8 cellular contexts compared by ENCODE assay signal in genomic region chrX:154805696-154806091, GRCh38. TPM values are rescaled to one million over a fixed set of nuclear protein-coding genes. Genes with fewer than 3 reads are reported as not detected.
DNase-seq lines count a peak whose midpoint lies in the region; ATAC-seq, FAIRE-seq and TF ChIP-seq lines count a peak whose summit lies in the region.

No MANE protein-coding gene starts in this region.

- no peak overlapping the region for H3K18ac ChIP-seq in neuronal stem cell (ENCODE audit: low read length)

- no peak overlapping the region for H4K8ac ChIP-seq in neuronal stem cell (ENCODE audit: low read depth, low read length)

- H3K9ac ChIP-seq in PC-3 (ENCODE audit: low read length) (peak overlapping the region; percentile 31; the same call in 1 of the 2 replicates), neuronal stem cell (ENCODE audit: low read depth, low read length, poor library complexity) (no peak overlapping the region)

- no peaks in the 10 kb centered on the region for H3K9me3 ChIP-seq in PC-3 (ENCODE audit: low read length)
- peaks cover 0 to 19% of the 10 kb centered on the region in 2 donors for H3K9me3 ChIP-seq in neuronal stem cell (replicated peaks in 1 of 2; ENCODE audit: control insufficient read depth in 2 of 2, insufficient read depth in 1 of 2, low read depth in 1 of 2, low read length in 2 of 2)

- peaks cover 27% of the 10 kb centered on the region for H3K4me1 ChIP-seq in PC-3 (ENCODE audit: insufficient read depth, low read length)
- H3K4me1 ChIP-seq in neuronal stem cell (ENCODE audit: control insufficient read depth in 2 of 2, insufficient read depth in 1 of 2, low read depth in 1 of 2, low read length in 2 of 2) = no peaks in the 10 kb centered on the region

- H2AK5ac ChIP-seq in neuronal stem cell (ENCODE audit: low read depth, low read length) = no peak overlapping the region

- in situ Hi-C loops in GM13976 (cut with MboI; ENCODE audit: low sequenced_read_pairs, unreplicated experiment) = loop anchor here (25.0 kb wide), 1 partner anchor 107 kb away; no protein-coding TSS in a partner anchor

- WGBS in neuronal stem cell (ENCODE audit: extremely low coverage in 2 of 2, insufficient read length in 2 of 2, insufficient replicate concordance in 1 of 2), 2 donors = no CpG with 5 or more reads among the region's 13 CpGs

- no peak overlapping the region for H3K23ac ChIP-seq in neuronal stem cell (ENCODE audit: low read depth, low read length, poor library complexity)

- H3K4ac ChIP-seq in neuronal stem cell (ENCODE audit: low read length) = no peak overlapping the region

- no peak overlapping the region for H2BK5ac ChIP-seq in neuronal stem cell (ENCODE audit: low read length)

- POLR2A ChIA-PET in PC-3 (lab: Charles Lee; ENCODE audit: unreplicated experiment) = no interaction called here

- H3K27ac ChIP-seq in PC-3 (ENCODE audit: low read length) (no peak overlapping the region), neuronal stem cell (replicated peaks; ENCODE audit: low read length) (no peak overlapping the region)

- no peaks in the 10 kb centered on the region for H3K79me2 ChIP-seq in PC-3 (ENCODE audit: low read length)

- TF ChIP-seq POLR2A in H54 (IDR thresholded peaks at IDR 0.05; ENCODE audit: low read depth, low read length) = no peak

- H3K9me2 ChIP-seq in PC-3 (replicated peaks; ENCODE audit: low read length) = no peaks in the 10 kb centered on the region

- H2BK15ac ChIP-seq in neuronal stem cell (ENCODE audit: low read length) = no peak overlapping the region

- H2BK120ac ChIP-seq in neuronal stem cell (ENCODE audit: low read depth, low read length) = no peak overlapping the region

- H3F3A ChIP-seq in PC-3 (ENCODE audit: low read length, unreplicated experiment) = no peaks in the 10 kb centered on the region

- no peaks in the 10 kb centered on the region for H3K79me1 ChIP-seq in neuronal stem cell (ENCODE audit: low read depth, low read length)

- H4K20me1 ChIP-seq in PC-3 (ENCODE audit: low read length) = no peaks in the 10 kb centered on the region

- H4K91ac ChIP-seq in neuronal stem cell (ENCODE audit: low read depth, low read length, poor library complexity) = no peak overlapping the region

- CTCF ChIA-PET in PC-3 (lab: Charles Lee) = no interaction called here

- no peak overlapping the region for H2BK12ac ChIP-seq in neuronal stem cell (ENCODE audit: low read length)

- BruUV-seq in PC-3 (replicated peaks; lab: Mats Ljungman, UMichigan) = no TSS peak

- no peak for FAIRE-seq in H54 (lab: Jason Lieb, UNC)

- intact Hi-C loops in PC-3 (cut with micrococcal nuclease) = loop anchor here (5.0 kb wide), 1 partner anchor 43 kb away; the partner anchor contains the start of gene DKC1

- no peaks in the 10 kb centered on the region for H3K27me3 ChIP-seq in PC-3 (ENCODE audit: low read length)
- peaks cover 0 to 81% (median 42%) of the 10 kb centered on the region in 3 experiments for H3K27me3 ChIP-seq in neuronal stem cell (ENCODE audit: control insufficient read depth in 3 of 3, insufficient read depth in 3 of 3, low read depth in 1 of 3, low read length in 3 of 3)

- DNase-seq in PC-3 (no peak), epithelial cell of esophagus (ENCODE audit: low read depth) (peak; percentile 17), neuronal stem cell (ENCODE audit: low spot score) (no peak), OCI-M2 (lab: John Stamatoyannopoulos, UW; ENCODE audit: unreplicated experiment) (no peak), GM13976 (ENCODE audit: low spot score) (no peak), H54 (ENCODE audit: insufficient read length, low spot score) (no peak)

- H3K36me3 ChIP-seq in PC-3 (ENCODE audit: low read depth, low read length) (no peaks in the 10 kb centered on the region), neuronal stem cell (replicated peaks in 1 of 2; ENCODE audit: control insufficient read depth in 2 of 2, insufficient read depth in 2 of 2, low read length in 2 of 2) (no peaks in the 10 kb centered on the region)

- H3K4me3 ChIP-seq in PC-3 (ENCODE audit: low read length) (peak overlapping the region; percentile 92), epithelial cell of esophagus (ENCODE audit: low read length) (peak overlapping the region; percentile 39), neuronal stem cell (ENCODE audit: low read length in 2 of 2) (peak overlapping the region; percentile 39 to 53)

- H3K4me2 ChIP-seq in PC-3 (ENCODE audit: low read length) (peak overlapping the region; percentile 97), neuronal stem cell (ENCODE audit: insufficient read depth, low read length, poor library complexity, severe bottlenecking) (peak overlapping the region; percentile 77)

- no peak overlapping the region for H3K14ac ChIP-seq in neuronal stem cell (ENCODE audit: low read length)

- ATAC-seq in GM18858 (IDR thresholded peaks at IDR 0.05; ENCODE audit: unreplicated experiment) (peak; percentile 11), PC-3 (peak; percentile 34), HG03460 (IDR thresholded peaks at IDR 0.05; ENCODE audit: unreplicated experiment) (no peak)

- H2AFZ ChIP-seq in PC-3 (ENCODE audit: low read length) (peak overlapping the region; percentile 99), neuronal stem cell (ENCODE audit: low read length) (peak overlapping the region; percentile 74)

- TF ChIP-seq CTCF in PC-3 (conservative IDR thresholded peaks at IDR 0.05; ENCODE audit: low read depth, low read length) (no peak), epithelial cell of esophagus (IDR thresholded peaks at IDR 0.05; ENCODE audit: insufficient read depth, low read depth, low read length, missing control alignments) (no peak), GM13976 (IDR thresholded peaks at IDR 0.05; ENCODE audit: borderline replicate concordance, control extremely low read depth, extremely low read depth, insufficient read depth, missing control alignments) (no peak)

RNA-seq across cellular contexts. Expression of gene MPP1, which starts 0.4 kb away (rescaled TPM):
- 18.3 and 18.8 TPM in 2 replicates for total RNA-seq in PC-3 (2014; rRNA removed)
- 0.39 TPM for polyA plus RNA-seq in neuronal stem cell (2013, experiment 1 of 2)
- 0.37 TPM for polyA plus RNA-seq in neuronal stem cell (2013, experiment 2 of 2)

RNA-seq across cellular contexts. Expression of gene SMIM9, which starts 28.8 kb away (rescaled TPM):
- total RNA-seq in PC-3 (2014; rRNA removed) = not detected in 2 replicates
- not detected for polyA plus RNA-seq in neuronal stem cell (2013, experiment 1 of 2)
- not detected for polyA plus RNA-seq in neuronal stem cell (2013, experiment 2 of 2)

RNA-seq across cellular contexts. Expression of gene DKC1, which starts 43.0 kb away (rescaled TPM):
- 89.2 and 115 TPM in 2 replicates for total RNA-seq in PC-3 (2014; rRNA removed)
- 71.0 TPM for polyA plus RNA-seq in neuronal stem cell (2013, experiment 1 of 2)
- polyA plus RNA-seq in neuronal stem cell (2013, experiment 2 of 2) = 71.8 TPM

RNA-seq across cellular contexts. Expression of gene GAB3, which starts 54.8 kb away (rescaled TPM):
- total RNA-seq in PC-3 (2014; rRNA removed) = 3.1 TPM in 1 of 2 replicates, not detected in the other
- 0.01 TPM for polyA plus RNA-seq in neuronal stem cell (2013, experiment 1 of 2)
- polyA plus RNA-seq in neuronal stem cell (2013, experiment 2 of 2) = under 0.01 TPM

Comparison
In these comparisons a context has a peak if more than half of its experiments do, and no peak if none do; other contexts are left out.
1. H3K4me3 ChIP-seq: peak in every context shown above with its lines; median percentile 92 in PC-3; 46 in neuronal stem cell; 39 in epithelial cell of esophagus.